23 cellular contexts compared by ENCODE assay signal in genomic region chr14:36241183-36241582, GRCh38.
DNase-seq lines count a peak whose midpoint lies in the region; ATAC-seq, FAIRE-seq and TF ChIP-seq lines count a peak whose summit lies in the region.
"Had no signal": no experiment of that assay in that cellular context is flagged by ENCODE, and none has a peak within 500 bp of the region (broad histone marks: within the 10 kb centered on the region; RNA-seq: fewer than 3 reads in every experiment).

No MANE protein-coding gene starts in this region.

- H3K27me3 Mint-ChIP-seq in stimulated activated naive B cell treated with anti-CD40 and anti-IgM and Interleukin-4, amounts not matched to agents 10 μg/mL and 1 μg/mL and 100 μg/mL, for 72 hours = peaks cover 5 to 8% of the 10 kb centered on the region in 2 donors

- no peak for TF ChIP-seq CTCF in NB4 (IDR thresholded peaks at IDR 0.05; ENCODE audit: low read depth, low read length)
- TF ChIP-seq CTCF in HepG2 (CRISPR knock-in tag; IDR thresholded peaks at IDR 0.05) = 0 out of 2 replicates have a peak, but pooled peaks have one; percentile 21

- H3K9me3 ChIP-seq in HepG2 (ENCODE audit: low read length) = no peaks in the 10 kb centered on the region
- H3K9me3 ChIP-seq: MG63, spleen had no signal

- H3K36me3 Mint-ChIP-seq in stimulated activated naive B cell treated with anti-CD40 and anti-IgM and Interleukin-4, amounts not matched to agents 10 μg/mL and 1 μg/mL and 100 μg/mL, for 72 hours = no peaks in the 10 kb centered on the region
- H3K36me3 Mint-ChIP-seq: CD8-positive, alpha-beta memory T cell had no signal

- no peak overlapping the region for H3K27ac Mint-ChIP-seq in stimulated activated naive B cell treated with anti-CD40 and anti-IgM and Interleukin-4, amounts not matched to agents 10 μg/mL and 1 μg/mL and 100 μg/mL, for 72 hours
- H3K27ac Mint-ChIP-seq: activated CD4-positive, alpha-beta T cell treated with anti-CD3 and anti-CD28 coated beads, Interleukin-2, amount 10 ng/mL, durations not matched to agents 24 days and 14 days; dendritic cell treated with granulocyte-macrophage colony-stimulating factor and Interleukin-4, amounts not matched to agents 40 ng/mL and 50 ng/mL, for 4 days; GM23338; nephron; progenitor cell of endocrine pancreas had no signal

- POLR2A ChIA-PET in HepG2 (lab: Yijun Ruan, JAX) = no interaction called here

- H3K4me3 ChIP-seq in NB4 (ENCODE audit: low read depth, low read length) (no peak overlapping the region), HepG2 (replicated peaks in 1 of 3; ENCODE audit: insufficient read depth in 1 of 3, low read depth in 2 of 3, low read length in 3 of 3) (no peak overlapping the region)
- H3K4me3 ChIP-seq: GM23338, MG63, SK-N-MC, spleen had no signal

- no peaks in the 10 kb centered on the region for H3K36me3 ChIP-seq in HepG2 (replicated peaks in 1 of 2; ENCODE audit: control insufficient read depth in 1 of 2, insufficient read depth in 2 of 2, low read length in 2 of 2)
- H3K36me3 ChIP-seq: MG63, spleen had no signal

- TF ChIP-seq POLR2A in NB4 (IDR thresholded peaks at IDR 0.05; ENCODE audit: extremely low read depth, insufficient read length) (no peak), HepG2 (IDR thresholded peaks at IDR 0.05; ENCODE audit: insufficient read depth in 1 of 2, low read depth in 2 of 2, low read length in 2 of 2) (no peak)

- TF ChIP-seq EP300 in HepG2 (IDR thresholded peaks at IDR 0.05; ENCODE audit: low read depth in 2 of 2, low read length in 2 of 2) (no peak), HepG2 (CRISPR knock-in tag; IDR thresholded peaks at IDR 0.05; ENCODE audit: borderline replicate concordance) (no peak)

- no peaks in the 10 kb centered on the region for H3K9me3 Mint-ChIP-seq in stimulated activated naive B cell treated with anti-CD40 and anti-IgM and Interleukin-4, amounts not matched to agents 10 μg/mL and 1 μg/mL and 100 μg/mL, for 72 hours
- H3K9me3 Mint-ChIP-seq: activated CD4-positive, alpha-beta T cell treated with anti-CD3 and anti-CD28 coated beads, Interleukin-2, amount 10 ng/mL, durations not matched to agents 24 days and 14 days; dendritic cell treated with granulocyte-macrophage colony-stimulating factor and Interleukin-4, amounts not matched to agents 40 ng/mL and 50 ng/mL, for 4 days; GM23338; nephron had no signal

- peaks cover 7% of the 10 kb centered on the region; the same call in 1 of the 2 replicates for H3K4me1 ChIP-seq in HepG2 (ENCODE audit: insufficient read depth, low read length)
- H3K4me1 ChIP-seq: spleen had no signal

- no peak for FAIRE-seq in HepG2 (lab: Jason Lieb, UNC)
- FAIRE-seq: astrocyte, GM12891 had no signal

- DNase-seq in NCI-H1092 treated with DMSO at 0.1 percent for 48 hours (lab: John Stamatoyannopoulos, UW) (peak; percentile 48), NCI-H1092 (lab: John Stamatoyannopoulos, UW) (no peak), NB4 (ENCODE audit: low read depth) (peak; percentile 3), SW480 (ENCODE audit: low spot score) (peak; percentile 5), HepG2 (ENCODE audit: low spot score) (no peak), caudate nucleus (lab: John Stamatoyannopoulos, UW) (no peak)
- no peak for DNase-seq in stimulated activated naive B cell treated with anti-CD40 and anti-IgM and Interleukin-4, amounts not matched to agents 10 μg/mL and 1 μg/mL and 100 μg/mL, for 72 hours
- DNase-seq: activated CD4-positive, alpha-beta T cell treated with anti-CD3 and anti-CD28 coated beads, Interleukin-2, amount 10 ng/mL, durations not matched to agents 24 days and 14 days; activated naive CD4-positive, alpha-beta T cell treated with Interleukin-2 at 50 U/mL for 16 hours; CD8-positive, alpha-beta memory T cell; MG63; NCI-H2171; spleen; stimulated activated naive CD8-positive, alpha-beta T cell treated with anti-CD3 and anti-CD28 coated beads, Interleukin-15, Interleukin-2, amounts not matched to agents 100 U/mL and 50 U/mL, for 24 hours; trophoblast cell had no signal

- 58% methylated on average over 3 of the region's 3 CpGs for WGBS in HepG2 (ENCODE audit: low lambda C conversion rate)

- BruUV-seq in HepG2 (replicated peaks; lab: Mats Ljungman, UMichigan) = no TSS peak

- H3K27me3 ChIP-seq in HepG2 (ENCODE audit: control insufficient read depth in 1 of 2, insufficient read depth in 2 of 2, low read length in 2 of 2) = peaks cover 0 to 13% of the 10 kb centered on the region in 2 experiments; a peak in 3 of 5 replicates
- H3K27me3 ChIP-seq: MG63 had no signal

- no peak for TF ChIP-seq RAD21 in HepG2 (CRISPR knock-in tag; IDR thresholded peaks at IDR 0.05)

- no peak overlapping the region for H3K9ac ChIP-seq in HepG2 (ENCODE audit: insufficient read depth, low read depth, low read length)

- H3K4me3 Mint-ChIP-seq in stimulated activated naive B cell treated with anti-CD40 and anti-IgM and Interleukin-4, amounts not matched to agents 10 μg/mL and 1 μg/mL and 100 μg/mL, for 72 hours = no peak overlapping the region
- H3K4me3 Mint-ChIP-seq: activated CD4-positive, alpha-beta T cell treated with anti-CD3 and anti-CD28 coated beads, Interleukin-2, amount 10 ng/mL, durations not matched to agents 24 days and 14 days; CD8-positive, alpha-beta memory T cell; dendritic cell treated with granulocyte-macrophage colony-stimulating factor and Interleukin-4, amounts not matched to agents 40 ng/mL and 50 ng/mL, for 4 days; GM23338; nephron had no signal

- in situ Hi-C loops in HepG2 (cut with HindIII; ENCODE audit: extremely low pct_ligation_motif_present, low pct_unique_long_range_greater_than_20kb) = no loop called here

- ATAC-seq in HepG2 = no peak
- ATAC-seq in HG02852 (IDR thresholded peaks at IDR 0.05; ENCODE audit: unreplicated experiment) = no peak
- ATAC-seq in stimulated activated naive B cell treated with anti-CD40 and anti-IgM and Interleukin-4, amounts not matched to agents 10 μg/mL and 1 μg/mL and 100 μg/mL, for 72 hours (replicated peaks) = no peak
- ATAC-seq: stimulated activated naive CD8-positive, alpha-beta T cell treated with anti-CD3 and anti-CD28 coated beads, Interleukin-15, Interleukin-2, amounts not matched to agents 100 U/mL and 50 U/mL, for 24 hours had no signal

- no peak overlapping the region for H2AFZ ChIP-seq in HepG2 (ENCODE audit: low read length)
- H2AFZ ChIP-seq: GM23338 had no signal

- H3K79me2 ChIP-seq in HepG2 (ENCODE audit: insufficient read depth, low read length) = no peaks in the 10 kb centered on the region

- H3K27ac ChIP-seq in HepG2 (ENCODE audit: extremely low read length, insufficient read depth, low read length) (no peak overlapping the region), caudate nucleus (ENCODE audit: low read depth, low read length) (no peak overlapping the region)
- H3K27ac ChIP-seq: SK-N-MC, spleen had no signal

- intact Hi-C loops in HepG2 (cut with micrococcal nuclease; ENCODE audit: unreplicated experiment) = loop anchor here (1.0 kb wide), 2 partner anchors 133 to 363 kb away; no protein-coding TSS in a partner anchor

- no peaks in the 10 kb centered on the region for H3K4me1 Mint-ChIP-seq in stimulated activated naive B cell treated with anti-CD40 and anti-IgM and Interleukin-4, amounts not matched to agents 10 μg/mL and 1 μg/mL and 100 μg/mL, for 72 hours
- H3K4me1 Mint-ChIP-seq: CD8-positive, alpha-beta memory T cell; nephron had no signal

- H3K4me2 ChIP-seq in HepG2 (ENCODE audit: low read depth, low read length) = no peak overlapping the region
- H3K4me2 ChIP-seq: GM23338 had no signal

- CTCF ChIA-PET in HepG2 (lab: Yijun Ruan, JAX; ENCODE audit: low intra/inter-chr PET ratio, low total read pairs) = interaction anchor here (1.6 kb wide), 1 partner anchor 132 kb away, joined by 8 read pairs; no protein-coding TSS in a partner anchor

- no peaks in the 10 kb centered on the region for H4K20me1 ChIP-seq in HepG2 (ENCODE audit: insufficient read depth, low read length)

TF ChIP-seq in HepG2, 621 proteins besides CTCF, POLR2A, EP300 and RAD21:
- no peak for TF ChIP-seq GPN1 (CRISPR knock-in tag; IDR thresholded peaks at IDR 0.05; ENCODE audit: borderline replicate concordance)
- TF ChIP-seq STAG1 (CRISPR knock-in tag; IDR thresholded peaks at IDR 0.05) = peak; percentile 49
- TF ChIP-seq SRSF9 (IDR thresholded peaks at IDR 0.05; ENCODE audit: borderline replicate concordance, insufficient read depth, low read depth, low read length, poor library complexity, severe bottlenecking) = no peak

Comparison
In these comparisons a context has a peak if more than half of its experiments do, and no peak if none do; other contexts are left out.
1. DNase-seq: peak in NCI-H1092 treated with DMSO at 0.1 percent for 48 hours (single experiment), NB4 (single experiment) and SW480 (single experiment); none in NCI-H1092 (single experiment), HepG2 (single experiment), caudate nucleus (0 of 61) and stimulated activated naive B cell treated with anti-CD40 and anti-IgM and Interleukin-4, amounts not matched to agents 10 μg/mL and 1 μg/mL and 100 μg/mL, for 72 hours (single experiment).